Comparison of ENCODE assay signal across 8 cellular contexts in the genomic region with DNA sequence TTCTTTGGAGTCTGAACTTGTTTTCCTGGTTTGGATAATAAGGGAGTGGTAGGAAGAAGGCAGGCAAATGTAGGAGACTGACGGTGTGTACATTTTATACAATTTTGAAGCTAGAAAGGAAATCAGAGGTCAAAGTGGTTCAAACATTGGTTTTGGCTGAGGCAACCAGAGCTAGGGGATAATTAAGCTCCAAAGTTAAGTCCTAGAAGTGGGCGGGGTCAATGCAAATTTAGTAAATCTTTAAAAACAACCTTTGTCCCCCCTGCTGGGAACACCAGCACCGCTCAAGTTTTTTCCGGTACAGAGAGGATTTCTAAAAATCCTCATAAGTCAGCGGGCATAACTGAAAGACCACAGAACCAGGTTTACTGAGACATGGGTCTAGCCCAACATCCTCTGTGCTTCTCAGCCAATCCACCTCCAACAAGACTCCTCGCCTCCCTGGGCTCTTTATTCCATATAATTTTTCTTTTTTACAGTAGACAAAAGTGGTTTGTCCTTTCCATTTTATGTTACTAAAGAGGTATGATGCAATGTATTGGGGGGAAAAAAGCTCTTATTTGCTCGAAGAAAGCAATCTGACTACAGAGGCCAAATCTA. TPM values are rescaled to one million over a fixed set of nuclear protein-coding genes. Genes with fewer than 3 reads are reported as not detected.
DNase-seq lines count a peak whose midpoint lies in the region; ATAC-seq and TF ChIP-seq lines count a peak whose summit lies in the region.

No MANE protein-coding gene starts in this region.

- H2AFZ ChIP-seq in GM23338 = no peak overlapping the region

- H3K4me3 ChIP-seq in GM23338 (peak overlapping the region; percentile 56), endocrine pancreas (ENCODE audit: control insufficient read depth, insufficient read depth, low read length) (peak overlapping the region; percentile 98)

- H3K9me3 Mint-ChIP-seq in GM23338 = peaks cover 3% of the 10 kb centered on the region; the same call in 1 of the 3 replicates

- H3K4me1 Mint-ChIP-seq in GM23338 = peaks cover 26% of the 10 kb centered on the region

- H4K20me1 ChIP-seq in GM23338 (replicated peaks; ENCODE audit: insufficient read depth) = no peaks in the 10 kb centered on the region

- no peak for TF ChIP-seq CTCF in GM23338 (conservative IDR thresholded peaks at IDR 0.05; ENCODE audit: low read depth in 2 of 2)

- H3K4me2 ChIP-seq in GM23338 = peak overlapping the region; percentile 87

- H3K9ac ChIP-seq in endocrine pancreas (ENCODE audit: control insufficient read depth, insufficient read depth, low read length) = peak overlapping the region; percentile 75

- no peaks in the 10 kb centered on the region for H3F3A ChIP-seq in GM23338 (replicated peaks; ENCODE audit: low read depth)

- H3K79me2 ChIP-seq in GM23338 (replicated peaks; ENCODE audit: insufficient read depth) = peaks cover 77% of the 10 kb centered on the region

- H3K27ac ChIP-seq in GM23338 (ENCODE audit: low read depth) = peak overlapping the region; percentile 74

- no peaks in the 10 kb centered on the region for H3K36me3 ChIP-seq in GM23338 (ENCODE audit: insufficient read depth)
- no peaks in the 10 kb centered on the region for H3K36me3 ChIP-seq in endocrine pancreas (ENCODE audit: control insufficient read depth, insufficient read depth, low read length)

- H3K9me2 ChIP-seq in GM23338 (ENCODE audit: insufficient read depth) = no peaks in the 10 kb centered on the region

- H3K27me3 ChIP-seq in GM23338 (ENCODE audit: insufficient read depth) (no peaks in the 10 kb centered on the region), endocrine pancreas (ENCODE audit: control insufficient read depth, insufficient read depth, low read length) (no peaks in the 10 kb centered on the region)

- ATAC-seq in GM23338 (no peak), HG03095 (IDR thresholded peaks at IDR 0.05; ENCODE audit: unreplicated experiment) (no peak), HG03175 (IDR thresholded peaks at IDR 0.05; ENCODE audit: unreplicated experiment) (no peak), GM18517 (IDR thresholded peaks at IDR 0.05; ENCODE audit: unreplicated experiment) (no peak)

- H3K9me3 ChIP-seq in endocrine pancreas (ENCODE audit: control insufficient read depth, low read length) = no peaks in the 10 kb centered on the region

- peak overlapping the region; percentile 87 for H3K27ac Mint-ChIP-seq in GM23338

- peaks cover 10% of the 10 kb centered on the region for H3K27me3 Mint-ChIP-seq in GM23338 (ENCODE audit: insufficient read depth, low read depth, poor library complexity)

- DNase-seq in CD1c-positive myeloid dendritic cell (ENCODE audit: extremely low spot score) (peak; percentile 22), GM23338 (ENCODE audit: low spot score) (peak; percentile 97), T-helper 1 cell (peak in 3 of 5 donors; percentile 13 to 79 (median 24)), myocyte (ENCODE audit: low read depth) (peak; percentile 16)

- H3K36me3 Mint-ChIP-seq in GM23338 (ENCODE audit: low read depth) = peaks cover 10% of the 10 kb centered on the region

- peak overlapping the region; percentile 80 for H3K4me3 Mint-ChIP-seq in GM23338

- H3K4me1 ChIP-seq in GM23338 (ENCODE audit: insufficient read depth) = peaks cover 19% of the 10 kb centered on the region
- H3K4me1 ChIP-seq in endocrine pancreas (ENCODE audit: control insufficient read depth, insufficient read depth, low read length) = peaks cover 33% of the 10 kb centered on the region

TF ChIP-seq in GM23338, 12 proteins besides CTCF, POLR2A, EP300 and RAD21 (continues in another document):
- TF ChIP-seq, protein P1, sequence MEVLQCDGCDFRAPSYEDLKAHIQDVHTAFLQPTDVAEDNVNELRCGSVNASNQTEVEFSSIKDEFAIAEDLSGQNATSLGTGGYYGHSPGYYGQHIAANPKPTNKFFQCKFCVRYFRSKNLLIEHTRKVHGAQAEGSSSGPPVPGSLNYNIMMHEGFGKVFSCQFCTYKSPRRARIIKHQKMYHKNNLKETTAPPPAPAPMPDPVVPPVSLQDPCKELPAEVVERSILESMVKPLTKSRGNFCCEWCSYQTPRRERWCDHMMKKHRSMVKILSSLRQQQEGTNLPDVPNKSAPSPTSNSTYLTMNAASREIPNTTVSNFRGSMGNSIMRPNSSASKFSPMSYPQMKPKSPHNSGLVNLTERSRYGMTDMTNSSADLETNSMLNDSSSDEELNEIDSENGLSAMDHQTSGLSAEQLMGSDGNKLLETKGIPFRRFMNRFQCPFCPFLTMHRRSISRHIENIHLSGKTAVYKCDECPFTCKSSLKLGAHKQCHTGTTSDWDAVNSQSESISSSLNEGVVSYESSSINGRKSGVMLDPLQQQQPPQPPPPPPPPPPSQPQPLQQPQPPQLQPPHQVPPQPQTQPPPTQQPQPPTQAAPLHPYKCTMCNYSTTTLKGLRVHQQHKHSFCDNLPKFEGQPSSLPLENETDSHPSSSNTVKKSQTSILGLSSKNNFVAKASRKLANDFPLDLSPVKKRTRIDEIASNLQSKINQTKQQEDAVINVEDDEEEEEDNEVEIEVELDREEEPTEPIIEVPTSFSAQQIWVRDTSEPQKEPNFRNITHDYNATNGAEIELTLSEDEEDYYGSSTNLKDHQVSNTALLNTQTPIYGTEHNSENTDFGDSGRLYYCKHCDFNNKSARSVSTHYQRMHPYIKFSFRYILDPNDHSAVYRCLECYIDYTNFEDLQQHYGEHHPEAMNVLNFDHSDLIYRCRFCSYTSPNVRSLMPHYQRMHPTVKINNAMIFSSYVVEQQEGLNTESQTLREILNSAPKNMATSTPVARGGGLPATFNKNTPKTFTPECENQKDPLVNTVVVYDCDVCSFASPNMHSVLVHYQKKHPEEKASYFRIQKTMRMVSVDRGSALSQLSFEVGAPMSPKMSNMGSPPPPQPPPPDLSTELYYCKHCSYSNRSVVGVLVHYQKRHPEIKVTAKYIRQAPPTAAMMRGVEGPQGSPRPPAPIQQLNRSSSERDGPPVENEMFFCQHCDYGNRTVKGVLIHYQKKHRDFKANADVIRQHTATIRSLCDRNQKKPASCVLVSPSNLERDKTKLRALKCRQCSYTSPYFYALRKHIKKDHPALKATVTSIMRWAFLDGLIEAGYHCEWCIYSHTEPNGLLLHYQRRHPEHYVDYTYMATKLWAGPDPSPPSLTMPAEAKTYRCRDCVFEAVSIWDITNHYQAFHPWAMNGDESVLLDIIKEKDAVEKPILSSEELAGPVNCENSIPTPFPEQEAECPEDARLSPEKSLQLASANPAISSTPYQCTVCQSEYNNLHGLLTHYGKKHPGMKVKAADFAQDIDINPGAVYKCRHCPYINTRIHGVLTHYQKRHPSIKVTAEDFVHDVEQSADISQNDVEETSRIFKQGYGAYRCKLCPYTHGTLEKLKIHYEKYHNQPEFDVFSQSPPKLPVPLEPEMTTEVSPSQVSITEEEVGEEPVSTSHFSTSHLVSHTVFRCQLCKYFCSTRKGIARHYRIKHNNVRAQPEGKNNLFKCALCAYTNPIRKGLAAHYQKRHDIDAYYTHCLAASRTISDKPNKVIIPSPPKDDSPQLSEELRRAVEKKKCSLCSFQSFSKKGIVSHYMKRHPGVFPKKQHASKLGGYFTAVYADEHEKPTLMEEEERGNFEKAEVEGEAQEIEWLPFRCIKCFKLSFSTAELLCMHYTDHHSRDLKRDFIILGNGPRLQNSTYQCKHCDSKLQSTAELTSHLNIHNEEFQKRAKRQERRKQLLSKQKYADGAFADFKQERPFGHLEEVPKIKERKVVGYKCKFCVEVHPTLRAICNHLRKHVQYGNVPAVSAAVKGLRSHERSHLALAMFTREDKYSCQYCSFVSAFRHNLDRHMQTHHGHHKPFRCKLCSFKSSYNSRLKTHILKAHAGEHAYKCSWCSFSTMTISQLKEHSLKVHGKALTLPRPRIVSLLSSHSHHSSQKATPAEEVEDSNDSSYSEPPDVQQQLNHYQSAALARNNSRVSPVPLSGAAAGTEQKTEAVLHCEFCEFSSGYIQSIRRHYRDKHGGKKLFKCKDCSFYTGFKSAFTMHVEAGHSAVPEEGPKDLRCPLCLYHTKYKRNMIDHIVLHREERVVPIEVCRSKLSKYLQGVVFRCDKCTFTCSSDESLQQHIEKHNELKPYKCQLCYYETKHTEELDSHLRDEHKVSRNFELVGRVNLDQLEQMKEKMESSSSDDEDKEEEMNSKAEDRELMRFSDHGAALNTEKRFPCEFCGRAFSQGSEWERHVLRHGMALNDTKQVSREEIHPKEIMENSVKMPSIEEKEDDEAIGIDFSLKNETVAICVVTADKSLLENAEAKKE (CRISPR knock-in tag; IDR thresholded peaks at IDR 0.05) = no peak
- TF ChIP-seq EZH2 (IDR thresholded peaks at IDR 0.05; ENCODE audit: low read depth, unreplicated experiment) (no peak), EZH2phosphoT487 (IDR thresholded peaks at IDR 0.05; ENCODE audit: unreplicated experiment) (no peak), STAT1 (IDR thresholded peaks at IDR 0.05; ENCODE audit: unreplicated experiment) (no peak), POLR2AphosphoS5 (IDR thresholded peaks at IDR 0.05; ENCODE audit: low read depth) (no peak)

RNA-seq across cellular contexts. Expression of a gene that starts 1.7 kb away (rescaled TPM):
- total RNA-seq in GM23338 (2014; rRNA removed; shearing (Covaris generic)) = 140 and 144 TPM in 2 replicates
- polyA plus RNA-seq in GM23338 (2016; fragmentation: Nextera tagmentation; extraction: Ambion mirVana) = 41.1 and 44.7 TPM in 2 replicates
- total RNA-seq in myocyte = 107 and 118 TPM in 2 replicates
- 59.0 TPM for polyA plus RNA-seq in myocyte (2012)

RNA-seq across cellular contexts. Expression of a gene that starts 2.0 kb away (rescaled TPM):
- total RNA-seq in GM23338 (2014; rRNA removed; shearing (Covaris generic)) = 34.2 and 34.6 TPM in 2 replicates
- polyA plus RNA-seq in GM23338 (2016; fragmentation: Nextera tagmentation; extraction: Ambion mirVana) = 11.3 and 13.9 TPM in 2 replicates
- total RNA-seq in myocyte = 22.2 and 26.4 TPM in 2 replicates
- 7.3 TPM for polyA plus RNA-seq in myocyte (2012)

Comparison
In these comparisons a context has a peak if more than half of its experiments do, and no peak if none do; other contexts are left out.
1. DNase-seq: peak in every context shown above with its lines; median percentile 97 in GM23338; 24 in T-helper 1 cell; 22 in CD1c-positive myeloid dendritic cell; 16 in myocyte.